Comparison of ENCODE assay signal across 8 cellular contexts in the genomic region with DNA sequence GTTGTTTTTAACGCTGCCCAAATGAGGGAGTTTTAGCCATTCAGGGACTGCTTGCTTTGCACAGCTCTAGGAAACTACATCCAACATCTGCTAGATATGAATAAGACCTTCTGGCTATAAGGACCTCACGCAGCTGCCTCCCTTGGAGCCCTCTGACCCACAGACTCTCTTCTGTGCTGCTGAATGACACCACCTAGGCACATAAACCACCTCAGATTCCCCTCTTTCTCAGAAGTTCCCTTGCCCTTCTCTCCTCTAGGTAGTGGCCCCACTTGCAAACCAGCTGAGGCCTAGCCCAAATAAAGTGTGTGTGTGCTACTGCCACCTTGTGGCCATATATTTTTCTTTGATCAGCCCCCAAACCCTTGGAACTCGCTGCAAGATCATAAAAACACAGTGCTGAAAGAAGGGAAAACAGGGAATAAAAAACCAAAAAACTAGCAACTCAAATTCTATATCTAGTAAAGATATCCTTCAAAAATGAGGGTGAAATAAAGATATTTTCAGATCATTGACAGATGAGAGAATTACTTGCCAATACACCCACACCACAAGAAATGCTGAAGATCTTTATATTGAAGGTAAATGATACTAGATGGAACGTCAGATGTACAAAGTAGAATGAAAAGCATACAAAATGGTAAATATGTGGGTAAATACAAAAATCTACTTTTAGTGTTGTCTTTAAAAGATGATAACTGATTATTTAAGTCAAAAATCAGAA.
A peak's percentile ranks its signal among the peaks of the same experiment; 100 is the strongest.
DNase-seq lines count a peak whose midpoint lies in the region; ATAC-seq lines count a peak whose summit lies in the region.

No MANE protein-coding gene starts in this region.

- H3K27me3 Mint-ChIP-seq in activated naive CD8-positive, alpha-beta T cell treated with anti-CD3 and anti-CD28 coated beads, Interleukin-2, amount 50 U/mL, for 24 hours: peaks cover 2% of the 10 kb centered on the region

- H3K4me1 Mint-ChIP-seq in activated naive CD8-positive, alpha-beta T cell treated with anti-CD3 and anti-CD28 coated beads, Interleukin-2, amount 50 U/mL, for 24 hours: no peaks in the 10 kb centered on the region

- H3K36me3 ChIP-seq in SJCRH30 (no peaks in the 10 kb centered on the region), iPS-20b (ENCODE audit: insufficient read depth, low read depth, low read length) (no peaks in the 10 kb centered on the region)

- ATAC-seq in GM19397 (IDR thresholded peaks at IDR 0.05; ENCODE audit: unreplicated experiment) (peak; percentile 93), HG03378 (IDR thresholded peaks at IDR 0.05; ENCODE audit: unreplicated experiment) (peak; percentile 95)
- ATAC-seq in activated naive CD8-positive, alpha-beta T cell treated with anti-CD3 and anti-CD28 coated beads, Interleukin-2, amount 50 U/mL, for 24 hours: peak; percentile 46

- H3K27me3 ChIP-seq in SJCRH30 (no peaks in the 10 kb centered on the region), iPS-20b (ENCODE audit: insufficient read depth, low read length) (no peaks in the 10 kb centered on the region)

- H3K27ac Mint-ChIP-seq in activated naive CD8-positive, alpha-beta T cell treated with anti-CD3 and anti-CD28 coated beads, Interleukin-2, amount 50 U/mL, for 24 hours: no peak overlapping the region

- no peaks in the 10 kb centered on the region for H3K9me3 Mint-ChIP-seq in activated naive CD8-positive, alpha-beta T cell treated with anti-CD3 and anti-CD28 coated beads, Interleukin-2, amount 50 U/mL, for 24 hours

- H3K4me3 Mint-ChIP-seq in activated naive CD8-positive, alpha-beta T cell treated with anti-CD3 and anti-CD28 coated beads, Interleukin-2, amount 50 U/mL, for 24 hours: no peak overlapping the region

- H3K4me1 ChIP-seq in SJCRH30 (no peaks in the 10 kb centered on the region), iPS-20b (ENCODE audit: insufficient read depth, low read length) (no peaks in the 10 kb centered on the region)

- DNase-seq in EL: peak; percentile 52
- DNase-seq in SJCRH30: peak; percentile 33 to 78
- peak; percentile 31 for DNase-seq in activated naive CD8-positive, alpha-beta T cell treated with anti-CD3 and anti-CD28 coated beads, Interleukin-2, amount 50 U/mL, for 24 hours
- peak; percentile 2 to 5 for DNase-seq in stimulated activated CD4-positive, alpha-beta T cell treated with anti-CD3 and anti-CD28 coated beads, Interleukin-1b, Interleukin-23, amount 100 ng/mL, for 1 hour (ENCODE audit: low read depth in 2 of 2)
- DNase-seq in NK-92 (lab: John Stamatoyannopoulos, UW; ENCODE audit: unreplicated experiment): no peak

- no peaks in the 10 kb centered on the region for H3K36me3 Mint-ChIP-seq in activated naive CD8-positive, alpha-beta T cell treated with anti-CD3 and anti-CD28 coated beads, Interleukin-2, amount 50 U/mL, for 24 hours (ENCODE audit: low read depth)

- H3K4me3 ChIP-seq in SJCRH30: no peak overlapping the region
- H3K4me3 ChIP-seq in iPS-20b (ENCODE audit: low read length): no peak overlapping the region

- H3K9me3 ChIP-seq in SJCRH30 (replicated peaks): no peaks in the 10 kb centered on the region
- H3K9me3 ChIP-seq in iPS-20b (ENCODE audit: insufficient read depth, low read depth, low read length): no peaks in the 10 kb centered on the region

- H3K27ac ChIP-seq in SJCRH30 (no peak overlapping the region), iPS-20b (ENCODE audit: low read length) (peak overlapping the region; percentile 23)

- no peak overlapping the region for H3K9ac ChIP-seq in iPS-20b (ENCODE audit: low read depth, low read length)
